Comparison of ENCODE assay signal across 8 cellular contexts in genomic region chr5:180352976-180353225, GRCh38. TPM values are rescaled to one million over a fixed set of nuclear protein-coding genes. Genes with fewer than 3 reads are reported as not detected.
DNase-seq lines count a peak whose midpoint lies in the region; ATAC-seq, FAIRE-seq and TF ChIP-seq lines count a peak whose summit lies in the region.

No MANE protein-coding gene starts in this region.

- ATAC-seq in GM21447 (IDR thresholded peaks at IDR 0.05; ENCODE audit: unreplicated experiment) (peak; percentile 23), gastroesophageal sphincter (peak; percentile 7), sciatic nerve (no peak)

- intact Hi-C loops in sciatic nerve (cut with DNase I): loop anchor here (5.0 kb wide), 1 partner anchor 434 kb away; no protein-coding TSS in a partner anchor

- in situ Hi-C loops in GM13977 (cut with MboI; ENCODE audit: low pct_unique_long_range_greater_than_20kb, low sequenced_read_pairs, unreplicated experiment): no loop called here

- TF ChIP-seq CTCF in gastroesophageal sphincter (IDR thresholded peaks at IDR 0.05) (no peak), GM13977 (IDR thresholded peaks at IDR 0.05; ENCODE audit: extremely low read depth, insufficient read depth, missing control alignments) (no peak)

- H3K9me3 ChIP-seq in gastroesophageal sphincter: no peaks in the 10 kb centered on the region
- no peaks in the 10 kb centered on the region for H3K9me3 ChIP-seq in small intestine (ENCODE audit: control insufficient read depth, low read depth)

- H3K27ac ChIP-seq in gastroesophageal sphincter (peak overlapping the region; percentile 31 to 86 (median 86)), small intestine (ENCODE audit: low read depth in 1 of 2, low read length in 1 of 2) (no peak overlapping the region)

- FAIRE-seq in small intestine (lab: Jason Lieb, UNC): no peak

- no peak for DNase-seq in Jurkat, Clone E6-1 (ENCODE audit: low read depth, low spot score)
- DNase-seq in small intestine (no peak), NCI-H446 (lab: John Stamatoyannopoulos, UW) (no peak), sciatic nerve (ENCODE audit: low spot score) (no peak), GM13977 (ENCODE audit: low spot score) (no peak), NCI-H446 treated with DMSO at 0.1 percent for 48 hours (lab: John Stamatoyannopoulos, UW) (no peak)

- peak overlapping the region; percentile 27; the same call in 1 of the 2 replicates for H3K4me3 ChIP-seq in Jurkat, Clone E6-1 (ENCODE audit: low read length)
- H3K4me3 ChIP-seq in gastroesophageal sphincter (peak overlapping the region; percentile 50 to 89), small intestine (ENCODE audit: low read depth in 1 of 2, low read length in 2 of 2) (peak overlapping the region; percentile 48 to 60)

- TF ChIP-seq POLR2A in gastroesophageal sphincter (IDR thresholded peaks at IDR 0.05): no peak

- H3K36me3 ChIP-seq in gastroesophageal sphincter (no peaks in the 10 kb centered on the region), small intestine (ENCODE audit: control insufficient read depth in 2 of 2, insufficient read depth in 2 of 2, low read length in 2 of 2) (no peaks in the 10 kb centered on the region)

- TF ChIP-seq EP300 in gastroesophageal sphincter (IDR thresholded peaks at IDR 0.05): no peak

- H3K27me3 ChIP-seq in gastroesophageal sphincter: peaks cover 6% of the 10 kb centered on the region
- peaks cover 2 to 6% of the 10 kb centered on the region in 2 donors for H3K27me3 ChIP-seq in small intestine (ENCODE audit: control insufficient read depth in 2 of 2, insufficient read depth in 2 of 2, low read length in 2 of 2)

- WGBS in gastroesophageal sphincter (ENCODE audit: low coverage in 1 of 2), 2 donors: no CpG with 5 or more reads among the region's 33 CpGs
- 1 to 3% (median 1%) methylated on average over 12 to 33 of the region's 33 CpGs for WGBS in small intestine, 3 donors

- peaks cover 0 to 49% (median 6%) of the 10 kb centered on the region in 3 donors for H3K4me1 ChIP-seq in gastroesophageal sphincter
- H3K4me1 ChIP-seq in small intestine (ENCODE audit: control insufficient read depth in 2 of 2, insufficient read depth in 1 of 2, low read depth in 1 of 2, low read length in 1 of 2): no peaks in the 10 kb centered on the region

RNA-seq across cellular contexts. Expression of gene GFPT2, which starts 0.2 kb away (rescaled TPM):
- 2.0 TPM for polyA plus RNA-seq in Jurkat, Clone E6-1 (2012; ENCODE audit: insufficient read depth, insufficient read length)
- total RNA-seq in gastroesophageal sphincter: 10 to 100 TPM; 28.7 to 94.1 (median 34.1) TPM
- 1 to 10 TPM in 2 of 3 donors, under 1 TPM in 1; 0.54 to 4.5 (median 1.1) TPM for polyA plus RNA-seq in small intestine
- 39.8 TPM for total RNA-seq in sciatic nerve

Comparison
In these comparisons a context has a peak if more than half of its experiments do, and no peak if none do; other contexts are left out.
1. H3K27ac ChIP-seq: peak in gastroesophageal sphincter (4 of 4); none in small intestine (0 of 2).
2. Peak in every context shown above with its lines, with median percentiles within 50 percentile points of each other: H3K4me3 ChIP-seq.